In genomic region chr6:43772571-43773049, GRCh38 we compare ENCODE assay signal across 8 cellular contexts. TPM values are rescaled to one million over a fixed set of nuclear protein-coding genes. Genes with fewer than 3 reads are reported as not detected.
DNase-seq lines count a peak whose midpoint lies in the region; ATAC-seq and TF ChIP-seq lines count a peak whose summit lies in the region.

No MANE protein-coding gene starts in this region.

- H3K4me3 ChIP-seq in GM23338, result peak overlapping the region; percentile 99
- peak overlapping the region; percentile 96 for H3K4me3 ChIP-seq in endodermal cell (ENCODE audit: low read length)

- peaks cover 61% of the 10 kb centered on the region for H3K79me2 ChIP-seq in GM23338 (replicated peaks; ENCODE audit: insufficient read depth)

- H3K9me2 ChIP-seq in GM23338 (ENCODE audit: insufficient read depth), result no peaks in the 10 kb centered on the region

- no peak overlapping the region for H2AFZ ChIP-seq in GM23338

- H4K20me1 ChIP-seq in GM23338 (replicated peaks; ENCODE audit: insufficient read depth), result peaks cover 25% of the 10 kb centered on the region; the same call in 1 of the 2 replicates

- peaks cover 23% of the 10 kb centered on the region for H3K27me3 Mint-ChIP-seq in GM23338 (ENCODE audit: insufficient read depth, low read depth, poor library complexity)
- no peaks in the 10 kb centered on the region for H3K27me3 Mint-ChIP-seq in endodermal cell (ENCODE audit: insufficient read depth)

- peak; percentile 66 for DNase-seq in GM23338 (ENCODE audit: low spot score)
- peak; percentile 40 for DNase-seq in RKO (ENCODE audit: low spot score)
- DNase-seq in endodermal cell, result peak; percentile 86
- DNase-seq in myocyte (ENCODE audit: low read depth), result peak; percentile 52
- DNase-seq in activated effector memory CD4-positive, alpha-beta T cell treated with Interleukin-2 at 50 U/mL for 16 hours, result no peak
- DNase-seq in SKM-1 treated with dmso at 0.1 percent for 144 hours (lab: John Stamatoyannopoulos, UW; ENCODE audit: unreplicated experiment), result no peak
- no peak for DNase-seq in SKM-1 (lab: John Stamatoyannopoulos, UW; ENCODE audit: unreplicated experiment)

- peak overlapping the region; percentile 93 for H3K27ac ChIP-seq in GM23338 (ENCODE audit: low read depth)
- no peak overlapping the region for H3K27ac ChIP-seq in endodermal cell (ENCODE audit: low read depth, low read length)

- H3K9ac ChIP-seq in endodermal cell (ENCODE audit: extremely low read depth, low read length, poor library complexity, severe bottlenecking), result peak overlapping the region; percentile 83

- ATAC-seq in GM23338, result peak; percentile 4
- no peak for ATAC-seq in GM21619 (IDR thresholded peaks at IDR 0.05; ENCODE audit: unreplicated experiment)

- WGBS in endodermal cell (ENCODE audit: insufficient coverage in 1 of 2, insufficient read length in 1 of 2), 2 experiments, result 19 to 21% methylated on average over 2 to 7 of the region's 7 CpGs

- no peaks in the 10 kb centered on the region for H3F3A ChIP-seq in GM23338 (replicated peaks; ENCODE audit: low read depth)

- H3K4me3 Mint-ChIP-seq in GM23338, result peak overlapping the region; percentile 98
- H3K4me3 Mint-ChIP-seq in endodermal cell, result peak overlapping the region; percentile 97

- H3K4me2 ChIP-seq in GM23338, result peak overlapping the region; percentile 100

- TF ChIP-seq CTCF in GM23338 (conservative IDR thresholded peaks at IDR 0.05; ENCODE audit: low read depth in 2 of 2) (peak in 1 of 2 experiments; percentile 45; a peak in 3 of 4 replicates), endodermal cell (conservative IDR thresholded peaks at IDR 0.05) (peak; percentile 48)

- H3K4me1 ChIP-seq in GM23338 (ENCODE audit: insufficient read depth), result peaks cover 36% of the 10 kb centered on the region
- peaks cover 17% of the 10 kb centered on the region for H3K4me1 ChIP-seq in endodermal cell (ENCODE audit: control insufficient read depth, insufficient read depth, low read length)

- H3K4me1 Mint-ChIP-seq in GM23338 (peaks cover 34% of the 10 kb centered on the region), endodermal cell (peaks cover 39% of the 10 kb centered on the region)

- H3K36me3 ChIP-seq in GM23338 (ENCODE audit: insufficient read depth), result peaks cover 6% of the 10 kb centered on the region; the same call in 1 of the 2 replicates
- peaks cover 47% of the 10 kb centered on the region for H3K36me3 ChIP-seq in endodermal cell (ENCODE audit: control insufficient read depth, insufficient read depth, low read length)

- no peaks in the 10 kb centered on the region for H3K9me3 ChIP-seq in endodermal cell (ENCODE audit: control insufficient read depth, low read length)

- H3K27me3 ChIP-seq in GM23338 (ENCODE audit: insufficient read depth), result no peaks in the 10 kb centered on the region
- H3K27me3 ChIP-seq in endodermal cell (ENCODE audit: control insufficient read depth, insufficient read depth, low read length, poor library complexity, severe bottlenecking), result no peaks in the 10 kb centered on the region

- H3K9me3 Mint-ChIP-seq in GM23338, result peaks cover 3% of the 10 kb centered on the region; the same call in 1 of the 3 replicates
- H3K9me3 Mint-ChIP-seq in endodermal cell, result no peaks in the 10 kb centered on the region

- H3K36me3 Mint-ChIP-seq in GM23338 (ENCODE audit: low read depth), result peaks cover 40% of the 10 kb centered on the region
- peaks cover 28% of the 10 kb centered on the region for H3K36me3 Mint-ChIP-seq in endodermal cell (ENCODE audit: low read depth)

- peak overlapping the region; percentile 99 for H3K27ac Mint-ChIP-seq in GM23338
- H3K27ac Mint-ChIP-seq in endodermal cell, result peak overlapping the region; percentile 92

TF ChIP-seq in GM23338, 12 proteins besides CTCF, POLR2A, EP300 and RAD21:
- no peak for TF ChIP-seq STAT1 (IDR thresholded peaks at IDR 0.05; ENCODE audit: unreplicated experiment)
- TF ChIP-seq EZH2phosphoT487 (IDR thresholded peaks at IDR 0.05; ENCODE audit: unreplicated experiment), result no peak
- no peak for TF ChIP-seq NANOG (IDR thresholded peaks at IDR 0.05; ENCODE audit: borderline replicate concordance)
- TF ChIP-seq POLR2AphosphoS5 (IDR thresholded peaks at IDR 0.05; ENCODE audit: low read depth), result 0 out of 2 replicates have a peak, but pooled peaks have one; percentile 44

RNA-seq across cellular contexts. Expression of gene VEGFA, which starts 2.6 kb away (rescaled TPM):
- 55.9 and 61.1 TPM in 2 replicates for total RNA-seq in GM23338 (2014; rRNA removed; shearing (Covaris generic))
- polyA plus RNA-seq in GM23338 (2016; fragmentation: Nextera tagmentation; extraction: Ambion mirVana), result 10.9 and 13.3 TPM in 2 replicates
- 100 to 1,000 TPM; 163 to 254 TPM for total RNA-seq in endodermal cell
- 129 TPM for polyA plus RNA-seq in endodermal cell (2013, experiment 1 of 2)
- 99.2 TPM for polyA plus RNA-seq in endodermal cell (2013, experiment 2 of 2)
- total RNA-seq in myocyte, result 44.1 and 57.0 TPM in 2 replicates
- 163 TPM for polyA plus RNA-seq in myocyte (2012)

Comparison
In these comparisons a context has a peak if more than half of its experiments do, and no peak if none do; other contexts are left out.
1. DNase-seq: peak in GM23338 (single experiment), RKO (single experiment), endodermal cell (single experiment) and myocyte (single experiment); none in activated effector memory CD4-positive, alpha-beta T cell treated with Interleukin-2 at 50 U/mL for 16 hours (single experiment), SKM-1 treated with dmso at 0.1 percent for 144 hours (single experiment) and SKM-1 (single experiment).